8 cellular contexts compared by ENCODE assay signal in genomic region chrX:54357414-54358377, GRCh38. TPM values are rescaled to one million over a fixed set of nuclear protein-coding genes. Genes with fewer than 3 reads are reported as not detected.
DNase-seq lines count a peak whose midpoint lies in the region; ATAC-seq, FAIRE-seq and TF ChIP-seq lines count a peak whose summit lies in the region.

Gene WNK3, minus strand, starts transcription at chrX:54358046.

- peak; percentile 61 for DNase-seq in HTR-8/SVneo (ENCODE audit: insufficient read length, low spot score)
- DNase-seq in SHP77 treated with DMSO at 0.1 percent for 48 hours (lab: John Stamatoyannopoulos, UW) = peak; percentile 83
- DNase-seq in activated naive CD8-positive, alpha-beta T cell treated with anti-CD3 and anti-CD28 coated beads, Interleukin-2, amount 50 U/mL, for 24 hours = peak; percentile 36
- peak; percentile 59 to 91 (median 80) for DNase-seq in head of caudate nucleus
- peak; percentile 38 for DNase-seq in thoracic aorta (ENCODE audit: low spot score)

- FAIRE-seq in HTR-8/SVneo (lab: Jason Lieb, UNC) = peak; percentile 20

- H3K9me3 ChIP-seq in neuron (ENCODE audit: low read length) (no peaks in the 10 kb centered on the region), thoracic aorta (no peaks in the 10 kb centered on the region)

- no peaks in the 10 kb centered on the region for H3K36me3 ChIP-seq in neuron (ENCODE audit: insufficient read depth, low read length)
- H3K36me3 ChIP-seq in thoracic aorta = no peaks in the 10 kb centered on the region

- H3K4me1 Mint-ChIP-seq in activated naive CD8-positive, alpha-beta T cell treated with anti-CD3 and anti-CD28 coated beads, Interleukin-2, amount 50 U/mL, for 24 hours = peaks cover 22% of the 10 kb centered on the region

- H3K4me1 ChIP-seq in neuron (ENCODE audit: insufficient read depth, low read length) = peaks cover 3% of the 10 kb centered on the region
- no peaks in the 10 kb centered on the region for H3K4me1 ChIP-seq in thoracic aorta (ENCODE audit: control insufficient read depth in 1 of 2, low read depth in 2 of 2)

- TF ChIP-seq CTCF in 22Rv1 (IDR thresholded peaks at IDR 0.05) (no peak), thoracic aorta (IDR thresholded peaks at IDR 0.05) (no peak)

- no peaks in the 10 kb centered on the region for H3K36me3 Mint-ChIP-seq in activated naive CD8-positive, alpha-beta T cell treated with anti-CD3 and anti-CD28 coated beads, Interleukin-2, amount 50 U/mL, for 24 hours (ENCODE audit: low read depth)

- peak within 1 kb of the TSS; percentile 63 for H2AFZ ChIP-seq in neuron (ENCODE audit: low read depth, low read length)

- peak within 1 kb of the TSS; percentile 47; the same call in 1 of the 2 replicates for H3K27ac ChIP-seq in 22Rv1
- peak within 1 kb of the TSS; percentile 84 to 87 for H3K27ac ChIP-seq in thoracic aorta

- no peaks in the 10 kb centered on the region for H3K9me3 Mint-ChIP-seq in activated naive CD8-positive, alpha-beta T cell treated with anti-CD3 and anti-CD28 coated beads, Interleukin-2, amount 50 U/mL, for 24 hours

- H3K4me3 ChIP-seq in neuron (ENCODE audit: low read length) = peak within 1 kb of the TSS; percentile 84
- H3K4me3 ChIP-seq in thoracic aorta = peak within 1 kb of the TSS; percentile 86

- H3K4me3 Mint-ChIP-seq in activated naive CD8-positive, alpha-beta T cell treated with anti-CD3 and anti-CD28 coated beads, Interleukin-2, amount 50 U/mL, for 24 hours = peak within 1 kb of the TSS; percentile 78

- H3K27ac Mint-ChIP-seq in activated naive CD8-positive, alpha-beta T cell treated with anti-CD3 and anti-CD28 coated beads, Interleukin-2, amount 50 U/mL, for 24 hours = no peak within 1 kb of the TSS

- no peaks in the 10 kb centered on the region for H3K27me3 ChIP-seq in neuron (ENCODE audit: insufficient read depth, low read length)
- no peaks in the 10 kb centered on the region for H3K27me3 ChIP-seq in thoracic aorta (replicated peaks; ENCODE audit: insufficient read depth)

- peak; percentile 79 for ATAC-seq in activated naive CD8-positive, alpha-beta T cell treated with anti-CD3 and anti-CD28 coated beads, Interleukin-2, amount 50 U/mL, for 24 hours
- peak; percentile 78 for ATAC-seq in thoracic aorta (ENCODE audit: insufficient number of reproducible peaks, low FRiP score, low read depth)
- ATAC-seq in GM21526 (IDR thresholded peaks at IDR 0.05; ENCODE audit: low FRiP score, unreplicated experiment) = no peak

- intact Hi-C loops in head of caudate nucleus (cut with DNase I) = no loop called here

- peaks cover 36% of the 10 kb centered on the region for H3K27me3 Mint-ChIP-seq in activated naive CD8-positive, alpha-beta T cell treated with anti-CD3 and anti-CD28 coated beads, Interleukin-2, amount 50 U/mL, for 24 hours

RNA-seq across cellular contexts. Expression of gene WNK3, which starts in this region (rescaled TPM):
- total RNA-seq in thoracic aorta = 1 to 10 TPM; 2.8 to 3.7 TPM
